Comparison of ENCODE assay signal across 21 cellular contexts in genomic region chr11:85977751-85978160, GRCh38.
DNase-seq lines count a peak whose midpoint lies in the region; ATAC-seq and TF ChIP-seq lines count a peak whose summit lies in the region.
"Had no signal": no experiment of that assay in that cellular context is flagged by ENCODE, and none has a peak within 500 bp of the region (broad histone marks: within the 10 kb centered on the region; RNA-seq: fewer than 3 reads in every experiment).

No MANE protein-coding gene starts in this region.

- TF ChIP-seq EP300 in gastroesophageal sphincter (IDR thresholded peaks at IDR 0.05): no peak

- H3K4me1 ChIP-seq in gastroesophageal sphincter (peaks cover 0 to 33% (median 0%) of the 10 kb centered on the region in 3 donors), BE2C (no peaks in the 10 kb centered on the region), Peyer's patch (no peaks in the 10 kb centered on the region)
- H3K4me1 ChIP-seq: Caco-2 had no signal

- in situ Hi-C loops in G401 (cut with HindIII; ENCODE audit: low sequenced_read_pairs): no loop called here

- ATAC-seq in gastroesophageal sphincter: peak; percentile 78
- ATAC-seq: GM23338 had no signal

- no peaks in the 10 kb centered on the region for H3K9me3 ChIP-seq in gastroesophageal sphincter
- no peaks in the 10 kb centered on the region for H3K9me3 ChIP-seq in BE2C
- H3K9me3 ChIP-seq in Peyer's patch: no peaks in the 10 kb centered on the region
- H3K9me3 ChIP-seq: Caco-2, heart left ventricle had no signal

- WGBS in gastroesophageal sphincter (ENCODE audit: low coverage in 1 of 2), 2 donors: 61 to 65% methylated on average over 3 to 4 of the region's 4 CpGs

- H3K4me3 ChIP-seq in gastroesophageal sphincter: no peak overlapping the region
- H3K4me3 ChIP-seq in BE2C (ENCODE audit: low read depth, low read length): no peak overlapping the region
- no peak overlapping the region for H3K4me3 ChIP-seq in Peyer's patch
- H3K4me3 ChIP-seq: GM23338, heart left ventricle had no signal

- H3K27ac ChIP-seq in angular gyrus (ENCODE audit: low read depth, low read length) (peak overlapping the region; percentile 64), gastroesophageal sphincter (peak overlapping the region in 2 of 4 donors; percentile 16 to 51), Peyer's patch (no peak overlapping the region)

- TF ChIP-seq POLR2A in gastroesophageal sphincter (IDR thresholded peaks at IDR 0.05) (no peak), Peyer's patch (IDR thresholded peaks at IDR 0.05) (no peak)

- peak; percentile 79 for DNase-seq in G401 (ENCODE audit: low spot score)
- DNase-seq in pons (ENCODE audit: low spot score): peak; percentile 45
- DNase-seq in BE2C: no peak
- no peak for DNase-seq in DMS53 treated with DMSO at 0.1 percent for 48 hours (lab: John Stamatoyannopoulos, UW; ENCODE audit: unreplicated experiment)
- no peak for DNase-seq in Peyer's patch
- DNase-seq in NCI-H1105 (lab: John Stamatoyannopoulos, UW): no peak
- DNase-seq: activated B cell treated with CpG ODN at 0.5 μM for 24 hours; activated effector memory CD4-positive, alpha-beta T cell treated with anti-CD3 and anti-CD28 coated beads, Interleukin-2, amount 50 U/mL, for 16 hours; aorta; Caco-2; cortex of kidney; EL; heart left ventricle; immature natural killer cell; MV-4-11; NCI-H2081; NCI-H526; retina had no signal

- no peaks in the 10 kb centered on the region for H3K27me3 ChIP-seq in gastroesophageal sphincter
- H3K27me3 ChIP-seq in BE2C: no peaks in the 10 kb centered on the region
- no peaks in the 10 kb centered on the region for H3K27me3 ChIP-seq in Peyer's patch
- H3K27me3 ChIP-seq: heart left ventricle had no signal

- TF ChIP-seq CTCF in gastroesophageal sphincter (IDR thresholded peaks at IDR 0.05) (no peak), BE2C (IDR thresholded peaks at IDR 0.05; ENCODE audit: low read depth, low read length) (no peak), Peyer's patch (IDR thresholded peaks at IDR 0.05) (no peak)

- peaks cover 0 to 73% of the 10 kb centered on the region in 2 donors for H3K36me3 ChIP-seq in gastroesophageal sphincter
- H3K36me3 ChIP-seq in BE2C: peaks cover 17% of the 10 kb centered on the region
- H3K36me3 ChIP-seq in Peyer's patch: peaks cover 0 to 74% (median 0%) of the 10 kb centered on the region in 3 donors

Comparison
In these comparisons a context has a peak if more than half of its experiments do, and no peak if none do; other contexts are left out.
1. DNase-seq: peak in G401 (single experiment) and pons (single experiment); none in BE2C (single experiment), DMS53 treated with DMSO at 0.1 percent for 48 hours (single experiment), Peyer's patch (0 of 3) and NCI-H1105 (single experiment).